ENCODE assay signal across 2 cellular contexts in the genomic region with DNA sequence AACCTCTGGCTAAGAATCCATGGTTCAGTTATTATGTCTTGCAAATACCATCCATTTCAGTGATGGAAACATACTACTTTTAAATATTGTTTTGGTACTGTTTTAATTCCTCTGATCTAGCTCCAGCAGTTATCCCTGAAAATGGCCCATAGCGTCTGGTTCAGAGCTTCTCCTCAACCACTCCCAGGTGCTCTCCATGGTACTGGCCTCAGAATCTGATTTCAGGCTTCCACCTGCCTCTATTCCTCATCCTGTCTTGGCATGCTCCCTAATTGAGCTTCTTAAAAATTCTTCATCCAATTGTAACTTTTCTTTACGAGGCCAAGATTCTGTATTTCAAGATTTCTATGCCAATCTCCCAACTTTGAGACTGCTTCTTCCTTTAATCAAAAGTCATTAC.
A peak's percentile ranks its signal among the peaks of the same experiment; 100 is the strongest.
TF ChIP-seq lines count a peak whose summit lies in the region.

No MANE protein-coding gene starts in this region.

TF ChIP-seq in Ishikawa, 13 proteins besides CTCF, POLR2A, EP300 and RAD21 (continued from another document):
- TF ChIP-seq REST (IDR thresholded peaks at IDR 0.05; ENCODE audit: low read depth) = peak; percentile 94

TF ChIP-seq in GM12878, 131 proteins besides CTCF, POLR2A, EP300 and RAD21 (continued from another document):
- TF ChIP-seq, protein P1, sequence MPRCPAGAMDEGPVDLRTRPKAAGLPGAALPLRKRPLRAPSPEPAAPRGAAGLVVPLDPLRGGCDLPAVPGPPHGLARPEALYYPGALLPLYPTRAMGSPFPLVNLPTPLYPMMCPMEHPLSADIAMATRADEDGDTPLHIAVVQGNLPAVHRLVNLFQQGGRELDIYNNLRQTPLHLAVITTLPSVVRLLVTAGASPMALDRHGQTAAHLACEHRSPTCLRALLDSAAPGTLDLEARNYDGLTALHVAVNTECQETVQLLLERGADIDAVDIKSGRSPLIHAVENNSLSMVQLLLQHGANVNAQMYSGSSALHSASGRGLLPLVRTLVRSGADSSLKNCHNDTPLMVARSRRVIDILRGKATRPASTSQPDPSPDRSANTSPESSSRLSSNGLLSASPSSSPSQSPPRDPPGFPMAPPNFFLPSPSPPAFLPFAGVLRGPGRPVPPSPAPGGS (IDR thresholded peaks at IDR 0.05; ENCODE audit: borderline replicate concordance, insufficient read depth, low read depth, low read length, poor library complexity, severe bottlenecking) = no peak
TF ChIP-seq in GM12878: peak in this region for 1.
